22 cellular contexts compared by ENCODE assay signal in the genomic region with DNA sequence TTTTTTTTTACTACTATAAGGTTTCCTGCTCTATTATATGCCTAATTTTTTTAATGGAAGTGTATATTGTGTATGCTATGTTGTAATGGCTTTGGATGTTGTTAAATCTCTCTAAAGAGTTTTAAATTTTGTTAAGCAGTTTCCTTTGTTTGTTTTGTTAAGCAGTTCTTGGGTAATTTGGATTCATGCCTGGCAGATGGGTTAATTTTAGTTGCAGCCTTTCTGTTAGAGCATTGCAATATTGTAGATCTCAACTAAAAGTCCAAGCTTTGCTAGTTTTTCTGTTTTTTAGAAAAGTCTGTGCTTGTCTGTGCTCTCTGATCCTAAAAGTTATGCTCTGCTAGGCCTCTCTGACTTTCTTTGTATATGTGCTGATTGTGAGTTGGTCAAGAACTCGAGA.
DNase-seq lines count a peak whose midpoint lies in the region; ATAC-seq, FAIRE-seq and TF ChIP-seq lines count a peak whose summit lies in the region.
"Had no signal": no experiment of that assay in that cellular context is flagged by ENCODE, and none has a peak within 500 bp of the region (broad histone marks: within the 10 kb centered on the region; RNA-seq: fewer than 3 reads in every experiment).

No MANE protein-coding gene starts in this region.

- WGBS in HepG2 (ENCODE audit: low lambda C conversion rate), result 0% methylated on average over 1 of the region's 1 CpG

- TF ChIP-seq POLR2A in HepG2 (IDR thresholded peaks at IDR 0.05; ENCODE audit: insufficient read depth in 1 of 2, low read depth in 2 of 2, low read length in 2 of 2), result no peak

- H3K9me3 Mint-ChIP-seq in nephron, result no peaks in the 10 kb centered on the region

- peak; percentile 63 for FAIRE-seq in endometrium (lab: Jason Lieb, UNC)
- FAIRE-seq in HepG2 (lab: Jason Lieb, UNC), result no peak

- TF ChIP-seq CTCF in nephron (IDR thresholded peaks at IDR 0.05; ENCODE audit: unreplicated experiment in 3 of 3) (no peak), HepG2 (CRISPR knock-in tag; IDR thresholded peaks at IDR 0.05) (no peak), OCI-LY7 (conservative IDR thresholded peaks at IDR 0.05; ENCODE audit: low read length) (no peak)

- H3K27ac ChIP-seq in HepG2 (ENCODE audit: extremely low read length, insufficient read depth, low read length), result no peak overlapping the region
- H3K27ac ChIP-seq in OCI-LY7 (ENCODE audit: low read depth, low read length, poor library complexity, severe bottlenecking), result no peak overlapping the region
- H3K27ac ChIP-seq: Peyer's patch, thoracic aorta had no signal

- H3K4me1 ChIP-seq in HepG2 (ENCODE audit: insufficient read depth, low read length) (no peaks in the 10 kb centered on the region), OCI-LY7 (ENCODE audit: insufficient read depth, low read length, poor library complexity, severe bottlenecking) (peaks cover 18% of the 10 kb centered on the region)
- H3K4me1 ChIP-seq: Peyer's patch had no signal

- POLR2A ChIA-PET in HepG2 (lab: Yijun Ruan, JAX), result no interaction called here
- POLR2A ChIA-PET in OCI-LY7 (lab: Charles Lee), result no interaction called here

- BruUV-seq in HepG2 (replicated peaks; lab: Mats Ljungman, UMichigan) (no TSS peak), OCI-LY7 (replicated peaks; lab: Mats Ljungman, UMichigan) (no TSS peak)

- H3K27me3 Mint-ChIP-seq in nephron (ENCODE audit: low read depth), result no peaks in the 10 kb centered on the region

- no peaks in the 10 kb centered on the region for H3K27me3 ChIP-seq in HepG2 (ENCODE audit: control insufficient read depth in 1 of 2, insufficient read depth in 2 of 2, low read length in 2 of 2)
- H3K27me3 ChIP-seq: Peyer's patch had no signal

- intact Hi-C loops in HepG2 (cut with micrococcal nuclease; ENCODE audit: unreplicated experiment), result no loop called here
- intact Hi-C loops in OCI-LY7 (cut with micrococcal nuclease; ENCODE audit: unreplicated experiment), result no loop called here

- no peak overlapping the region for H3K9ac ChIP-seq in HepG2 (ENCODE audit: insufficient read depth, low read depth, low read length)

- CTCF ChIA-PET in HepG2 (lab: Yijun Ruan, JAX; ENCODE audit: low intra/inter-chr PET ratio, low total read pairs) (no interaction called here), OCI-LY7 (lab: Charles Lee; ENCODE audit: unreplicated experiment) (no interaction called here)

- DNase-seq in DMS153 treated with DMSO at 0.1 percent for 48 hours (lab: John Stamatoyannopoulos, UW; ENCODE audit: unreplicated experiment) (peak; percentile 5), DMS153 (lab: John Stamatoyannopoulos, UW) (no peak), NCI-H460 (ENCODE audit: extremely low read depth, low read depth) (peak; percentile 33), HepG2 (ENCODE audit: low spot score) (no peak), OCI-LY7 (ENCODE audit: low spot score) (no peak)
- DNase-seq: 8988T; activated CD4-positive, CD25-positive, alpha-beta regulatory T cell treated with anti-CD3 and anti-CD28 coated beads, Interleukin-2, amount 50 U/mL, for 72 hours; activated gamma-delta T cell; anterior cingulate cortex; C1 segment of cervical spinal cord; left colon; NCI-H1694 treated with DMSO at 0.1 percent for 48 hours; NCI-H82; Peyer's patch; retina; stimulated activated CD4-positive, alpha-beta T cell treated with anti-CD3 and anti-CD28 coated beads, Interleukin-15, amount 100 ng/mL, for 24 hours; T1000 had no signal

- H3K36me3 ChIP-seq in HepG2 (replicated peaks in 1 of 2; ENCODE audit: control insufficient read depth in 1 of 2, insufficient read depth in 2 of 2, low read length in 2 of 2) (no peaks in the 10 kb centered on the region), OCI-LY7 (ENCODE audit: insufficient read depth, low read length) (no peaks in the 10 kb centered on the region)
- H3K36me3 ChIP-seq: Peyer's patch, thoracic aorta had no signal

- H3K9me3 ChIP-seq in HepG2 (ENCODE audit: low read length) (peaks cover 47% of the 10 kb centered on the region), OCI-LY7 (ENCODE audit: low read length) (no peaks in the 10 kb centered on the region)
- H3K9me3 ChIP-seq: thoracic aorta had no signal

- H3K27ac Mint-ChIP-seq in nephron, result peak overlapping the region in 2 of 3 experiments; percentile 27 to 36
- H3K27ac Mint-ChIP-seq: stimulated activated effector memory CD8-positive, alpha-beta T cell treated with anti-CD3 and anti-CD28 coated beads, Interleukin-12 subunit alpha, Interleukin-12 subunit beta, amount 100 ng/mL, for 72 hours had no signal

- TF ChIP-seq RAD21 in HepG2 (CRISPR knock-in tag; IDR thresholded peaks at IDR 0.05), result no peak

- H3K4me1 Mint-ChIP-seq in nephron, result no peaks in the 10 kb centered on the region
- H3K4me1 Mint-ChIP-seq: stimulated activated effector memory CD8-positive, alpha-beta T cell treated with anti-CD3 and anti-CD28 coated beads, Interleukin-12 subunit alpha, Interleukin-12 subunit beta, amount 100 ng/mL, for 72 hours had no signal

- no peak overlapping the region for H3K4me3 Mint-ChIP-seq in nephron
- H3K4me3 Mint-ChIP-seq: stimulated activated effector memory CD8-positive, alpha-beta T cell treated with anti-CD3 and anti-CD28 coated beads, Interleukin-12 subunit alpha, Interleukin-12 subunit beta, amount 100 ng/mL, for 72 hours had no signal

- in situ Hi-C loops in HepG2 (cut with HindIII; ENCODE audit: extremely low pct_ligation_motif_present, low pct_unique_long_range_greater_than_20kb), result no loop called here

- no peaks in the 10 kb centered on the region for H3K36me3 Mint-ChIP-seq in nephron (ENCODE audit: low read depth)
- H3K36me3 Mint-ChIP-seq: stimulated activated effector memory CD8-positive, alpha-beta T cell treated with anti-CD3 and anti-CD28 coated beads, Interleukin-12 subunit alpha, Interleukin-12 subunit beta, amount 100 ng/mL, for 72 hours had no signal

- H4K20me1 ChIP-seq in HepG2 (ENCODE audit: insufficient read depth, low read length), result no peaks in the 10 kb centered on the region
- H4K20me1 ChIP-seq in OCI-LY7 (ENCODE audit: insufficient read depth, low read length), result no peaks in the 10 kb centered on the region

- TF ChIP-seq EP300 in HepG2 (IDR thresholded peaks at IDR 0.05; ENCODE audit: low read depth in 2 of 2, low read length in 2 of 2), result no peak
- TF ChIP-seq EP300 in HepG2 (CRISPR knock-in tag; IDR thresholded peaks at IDR 0.05; ENCODE audit: borderline replicate concordance), result no peak

- H3K79me2 ChIP-seq in HepG2 (ENCODE audit: insufficient read depth, low read length), result no peaks in the 10 kb centered on the region
- no peaks in the 10 kb centered on the region for H3K79me2 ChIP-seq in OCI-LY7 (ENCODE audit: insufficient read depth, low read depth, low read length)

- H2AFZ ChIP-seq in HepG2 (ENCODE audit: low read length) (no peak overlapping the region), OCI-LY7 (ENCODE audit: low read length) (no peak overlapping the region)

- no peaks in the 10 kb centered on the region for H3K9me2 ChIP-seq in OCI-LY7 (ENCODE audit: insufficient read depth, low read length)

- no peak for ATAC-seq in HepG2
- no peak for ATAC-seq in GM21390 (IDR thresholded peaks at IDR 0.05; ENCODE audit: unreplicated experiment)
- ATAC-seq: left colon; stimulated activated effector memory CD8-positive, alpha-beta T cell treated with anti-CD3 and anti-CD28 coated beads, Interleukin-12 subunit alpha, Interleukin-12 subunit beta, amount 100 ng/mL, for 72 hours had no signal

- H3K4me3 ChIP-seq in HepG2 (replicated peaks in 1 of 3; ENCODE audit: insufficient read depth in 1 of 3, low read depth in 2 of 3, low read length in 3 of 3), result no peak overlapping the region
- no peak overlapping the region for H3K4me3 ChIP-seq in OCI-LY7 (ENCODE audit: low read depth, low read length, poor library complexity, severe bottlenecking)
- H3K4me3 ChIP-seq: Peyer's patch, thoracic aorta had no signal

- no peak overlapping the region for H3K4me2 ChIP-seq in HepG2 (ENCODE audit: low read depth, low read length)
- no peak overlapping the region for H3K4me2 ChIP-seq in OCI-LY7 (ENCODE audit: low read length)

TF ChIP-seq in HepG2, 621 proteins besides CTCF, POLR2A, EP300 and RAD21 (continues in another document):
- TF ChIP-seq ZNF703 (CRISPR knock-in tag; IDR thresholded peaks at IDR 0.05; ENCODE audit: borderline replicate concordance) (no peak), HIC2 (CRISPR knock-in tag; IDR thresholded peaks at IDR 0.05; ENCODE audit: low read depth) (no peak), TARDBP (CRISPR knock-in tag; IDR thresholded peaks at IDR 0.05) (no peak), RFX1 (IDR thresholded peaks at IDR 0.05) (no peak), ZNF704 (CRISPR knock-in tag; IDR thresholded peaks at IDR 0.05; ENCODE audit: borderline replicate concordance) (no peak), BRD4 (CRISPR knock-in tag; IDR thresholded peaks at IDR 0.05) (no peak), ZBTB1 (CRISPR knock-in tag; IDR thresholded peaks at IDR 0.05; ENCODE audit: borderline replicate concordance) (no peak), ZFP37 (CRISPR knock-in tag; IDR thresholded peaks at IDR 0.05; ENCODE audit: borderline replicate concordance) (no peak)
- TF ChIP-seq, protein P1, sequence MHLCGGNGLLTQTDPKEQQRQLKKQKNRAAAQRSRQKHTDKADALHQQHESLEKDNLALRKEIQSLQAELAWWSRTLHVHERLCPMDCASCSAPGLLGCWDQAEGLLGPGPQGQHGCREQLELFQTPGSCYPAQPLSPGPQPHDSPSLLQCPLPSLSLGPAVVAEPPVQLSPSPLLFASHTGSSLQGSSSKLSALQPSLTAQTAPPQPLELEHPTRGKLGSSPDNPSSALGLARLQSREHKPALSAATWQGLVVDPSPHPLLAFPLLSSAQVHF (CRISPR knock-in tag; IDR thresholded peaks at IDR 0.05), result no peak

Comparison
In these comparisons a context has a peak if more than half of its experiments do, and no peak if none do; other contexts are left out.
1. DNase-seq: peak in DMS153 treated with DMSO at 0.1 percent for 48 hours (single experiment) and NCI-H460 (single experiment); none in DMS153 (single experiment), HepG2 (single experiment) and OCI-LY7 (single experiment).